ENCODE assay signal across 2 cellular contexts in the genomic region with DNA sequence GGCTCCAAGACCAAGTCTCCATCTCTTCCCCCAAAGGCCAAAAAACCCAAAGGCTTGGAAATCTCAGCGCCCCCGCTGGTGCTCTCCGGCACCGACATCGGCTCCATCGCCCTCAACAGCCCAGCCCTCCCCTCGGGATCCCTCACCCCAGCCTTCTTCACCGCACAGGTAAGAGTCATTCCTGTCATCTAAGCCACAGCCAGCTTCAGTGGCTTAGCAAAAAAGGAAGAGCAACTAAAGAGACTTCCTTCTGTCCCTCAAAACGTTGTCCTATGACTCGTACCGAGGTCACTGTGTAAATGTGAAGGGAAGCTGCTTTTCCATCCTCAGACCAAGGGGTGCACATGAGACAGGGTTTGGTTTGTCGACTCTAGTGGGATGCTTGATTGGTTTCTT.
TF ChIP-seq lines count a peak whose summit lies in the region.

No MANE protein-coding gene starts in this region.

TF ChIP-seq in HepG2, 621 proteins besides CTCF, POLR2A, EP300 and RAD21:
- no peak for TF ChIP-seq STAT5B (CRISPR knock-in tag; IDR thresholded peaks at IDR 0.05)
- TF ChIP-seq FOSL2 (CRISPR knock-in tag; IDR thresholded peaks at IDR 0.05) = 0 out of 2 replicates have a peak, but pooled peaks have one; percentile 27
TF ChIP-seq in HepG2: peak in this region for 1.

TF ChIP-seq in H1, 55 proteins besides CTCF, POLR2A, EP300 and RAD21:
- no peak for TF ChIP-seq CBX5 (IDR thresholded peaks at IDR 0.05; ENCODE audit: low read depth, low read length)
